Comparison of ENCODE assay signal across 1 cellular context in the genomic region with DNA sequence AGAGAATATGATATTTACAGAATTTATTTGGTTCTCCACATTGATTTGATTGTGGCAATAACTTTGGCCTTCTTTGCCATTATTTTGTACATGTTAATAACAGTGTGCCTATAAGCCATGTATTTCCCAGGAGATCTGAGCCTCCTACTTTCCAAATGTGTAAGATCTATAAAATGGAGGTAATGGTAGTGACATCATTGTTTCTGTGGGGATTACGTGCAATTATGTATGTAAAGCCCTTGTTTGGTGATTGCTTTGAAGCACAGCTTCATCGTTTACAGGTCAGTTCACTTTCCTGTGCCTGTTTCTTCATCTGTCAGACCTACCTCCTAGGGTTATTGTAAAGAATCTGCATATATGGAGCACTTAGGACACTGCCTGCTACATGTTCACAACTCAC.
TF ChIP-seq lines count a peak whose summit lies in the region.

No MANE protein-coding gene starts in this region.

TF ChIP-seq in HEK293, 187 proteins besides CTCF, POLR2A, EP300 and RAD21 (continued from another document):
- TF ChIP-seq ZNF362 (tag by site-specific recombination; IDR thresholded peaks at IDR 0.05) (no peak), ZNF529 (tag by site-specific recombination; IDR thresholded peaks at IDR 0.05; ENCODE audit: insufficient replicate concordance) (no peak), ZNF114 (tag by site-specific recombination; IDR thresholded peaks at IDR 0.05) (no peak), ZNF843 (tag by site-specific recombination; IDR thresholded peaks at IDR 0.05) (0 out of 2 replicates have a peak, but pooled peaks have one; percentile 42), ATF2 (tag by site-specific recombination; IDR thresholded peaks at IDR 0.05; ENCODE audit: low read depth) (peak; percentile 81), ZEB2 (tag by site-specific recombination; IDR thresholded peaks at IDR 0.05) (0 out of 2 replicates have a peak, but pooled peaks have one; percentile 18), ZNF521 (tag by site-specific recombination; IDR thresholded peaks at IDR 0.05) (no peak), ZNF707 (tag by site-specific recombination; IDR thresholded peaks at IDR 0.05) (no peak), ZNF560 (tag by site-specific recombination; IDR thresholded peaks at IDR 0.05; ENCODE audit: borderline replicate concordance) (no peak), ZNF596 (tag by site-specific recombination; IDR thresholded peaks at IDR 0.05) (no peak), ZNF366 (tag by site-specific recombination; conservative IDR thresholded peaks at IDR 0.05) (peak; percentile 38; the same call in 1 of the 2 replicates), TRIM28 (IDR thresholded peaks at IDR 0.05; ENCODE audit: borderline replicate concordance, low read length) (no peak), ZSCAN23 (tag by site-specific recombination; IDR thresholded peaks at IDR 0.05) (no peak), ZNF223 (tag by site-specific recombination; IDR thresholded peaks at IDR 0.05) (no peak), GLI4 (tag by site-specific recombination; IDR thresholded peaks at IDR 0.05) (no peak), ZNF629 (tag by site-specific recombination; IDR thresholded peaks at IDR 0.05) (peak; percentile 74), GFI1B (tag by site-specific recombination; IDR thresholded peaks at IDR 0.05) (no peak), SP7 (tag by site-specific recombination; IDR thresholded peaks at IDR 0.05) (peak; percentile 66), ZNF423 (tag by site-specific recombination; IDR thresholded peaks at IDR 0.05) (no peak), ZBTB11 (tag by site-specific recombination; conservative IDR thresholded peaks at IDR 0.05; ENCODE audit: low read depth) (no peak), ZNF768 (tag by site-specific recombination; IDR thresholded peaks at IDR 0.05) (no peak), PBX3 (CRISPR knock-in tag; IDR thresholded peaks at IDR 0.05) (no peak)
- TF ChIP-seq, protein P1, sequence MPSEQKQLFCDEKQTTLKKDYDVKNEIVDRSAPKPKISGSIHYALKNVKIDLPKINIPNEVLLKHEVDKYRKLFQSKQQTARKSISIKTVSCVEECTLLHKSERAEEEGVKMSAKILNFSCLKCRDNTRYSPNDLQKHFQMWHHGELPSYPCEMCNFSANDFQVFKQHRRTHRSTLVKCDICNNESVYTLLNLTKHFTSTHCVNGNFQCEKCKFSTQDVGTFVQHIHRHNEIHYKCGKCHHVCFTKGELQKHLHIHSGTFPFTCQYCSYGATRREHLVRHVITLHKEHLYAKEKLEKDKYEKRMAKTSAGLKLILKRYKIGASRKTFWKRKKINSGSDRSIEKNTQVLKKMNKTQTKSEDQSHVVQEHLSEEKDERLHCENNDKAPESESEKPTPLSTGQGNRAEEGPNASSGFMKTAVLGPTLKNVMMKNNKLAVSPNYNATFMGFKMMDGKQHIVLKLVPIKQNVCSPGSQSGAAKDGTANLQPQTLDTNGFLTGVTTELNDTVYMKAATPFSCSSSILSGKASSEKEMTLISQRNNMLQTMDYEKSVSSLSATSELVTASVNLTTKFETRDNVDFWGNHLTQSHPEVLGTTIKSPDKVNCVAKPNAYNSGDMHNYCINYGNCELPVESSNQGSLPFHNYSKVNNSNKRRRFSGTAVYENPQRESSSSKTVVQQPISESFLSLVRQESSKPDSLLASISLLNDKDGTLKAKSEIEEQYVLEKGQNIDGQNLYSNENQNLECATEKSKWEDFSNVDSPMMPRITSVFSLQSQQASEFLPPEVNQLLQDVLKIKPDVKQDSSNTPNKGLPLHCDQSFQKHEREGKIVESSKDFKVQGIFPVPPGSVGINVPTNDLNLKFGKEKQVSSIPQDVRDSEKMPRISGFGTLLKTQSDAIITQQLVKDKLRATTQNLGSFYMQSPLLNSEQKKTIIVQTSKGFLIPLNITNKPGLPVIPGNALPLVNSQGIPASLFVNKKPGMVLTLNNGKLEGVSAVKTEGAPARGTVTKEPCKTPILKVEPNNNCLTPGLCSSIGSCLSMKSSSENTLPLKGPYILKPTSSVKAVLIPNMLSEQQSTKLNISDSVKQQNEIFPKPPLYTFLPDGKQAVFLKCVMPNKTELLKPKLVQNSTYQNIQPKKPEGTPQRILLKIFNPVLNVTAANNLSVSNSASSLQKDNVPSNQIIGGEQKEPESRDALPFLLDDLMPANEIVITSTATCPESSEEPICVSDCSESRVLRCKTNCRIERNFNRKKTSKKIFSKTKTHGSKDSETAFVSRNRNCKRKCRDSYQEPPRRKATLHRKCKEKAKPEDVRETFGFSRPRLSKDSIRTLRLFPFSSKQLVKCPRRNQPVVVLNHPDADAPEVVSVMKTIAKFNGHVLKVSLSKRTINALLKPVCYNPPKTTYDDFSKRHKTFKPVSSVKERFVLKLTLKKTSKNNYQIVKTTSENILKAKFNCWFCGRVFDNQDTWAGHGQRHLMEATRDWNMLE (tag by site-specific recombination; conservative IDR thresholded peaks at IDR 0.05; ENCODE audit: low read depth) = no peak
- TF ChIP-seq, protein P2, sequence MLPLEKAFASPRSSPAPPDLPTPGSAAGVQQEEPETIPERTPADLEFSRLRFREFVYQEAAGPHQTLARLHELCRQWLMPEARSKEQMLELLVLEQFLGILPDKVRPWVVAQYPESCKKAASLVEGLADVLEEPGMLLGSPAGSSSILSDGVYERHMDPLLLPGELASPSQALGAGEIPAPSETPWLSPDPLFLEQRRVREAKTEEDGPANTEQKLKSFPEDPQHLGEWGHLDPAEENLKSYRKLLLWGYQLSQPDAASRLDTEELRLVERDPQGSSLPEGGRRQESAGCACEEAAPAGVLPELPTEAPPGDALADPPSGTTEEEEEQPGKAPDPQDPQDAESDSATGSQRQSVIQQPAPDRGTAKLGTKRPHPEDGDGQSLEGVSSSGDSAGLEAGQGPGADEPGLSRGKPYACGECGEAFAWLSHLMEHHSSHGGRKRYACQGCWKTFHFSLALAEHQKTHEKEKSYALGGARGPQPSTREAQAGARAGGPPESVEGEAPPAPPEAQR (tag by site-specific recombination; IDR thresholded peaks at IDR 0.05) = no peak
